Comparison of ENCODE assay signal across 21 cellular contexts in genomic region chr11:116366451-116366850, GRCh38.
DNase-seq lines count a peak whose midpoint lies in the region; ATAC-seq, FAIRE-seq and TF ChIP-seq lines count a peak whose summit lies in the region.
"Had no signal": no experiment of that assay in that cellular context is flagged by ENCODE, and none has a peak within 500 bp of the region (broad histone marks: within the 10 kb centered on the region; RNA-seq: fewer than 3 reads in every experiment).

No MANE protein-coding gene starts in this region.

- H3K36me3 ChIP-seq in HepG2 (replicated peaks in 1 of 2; ENCODE audit: control insufficient read depth in 1 of 2, insufficient read depth in 2 of 2, low read length in 2 of 2) (no peaks in the 10 kb centered on the region), right lobe of liver (no peaks in the 10 kb centered on the region), esophagus muscularis mucosa (no peaks in the 10 kb centered on the region)
- H3K36me3 ChIP-seq: BE2C, Peyer's patch had no signal

- H3K36me3 Mint-ChIP-seq in WTC11 = peaks cover 20% of the 10 kb centered on the region
- H3K36me3 Mint-ChIP-seq in activated T-cell treated with anti-CD3 and anti-CD28 coated beads, Interleukin-2, amount 50 U/mL, for 4 hours (ENCODE audit: insufficient read depth) = no peaks in the 10 kb centered on the region

- no TSS peak for BruUV-seq in HepG2 (replicated peaks; lab: Mats Ljungman, UMichigan)

- peak; percentile 48 for ATAC-seq in HepG2
- no peak for ATAC-seq in right lobe of liver
- peak; percentile 54 for ATAC-seq in WTC11
- ATAC-seq in HG02623 (IDR thresholded peaks at IDR 0.05; ENCODE audit: unreplicated experiment) = no peak
- no peak for ATAC-seq in activated T-cell treated with anti-CD3 and anti-CD28 coated beads, Interleukin-2, amount 50 U/mL, for 4 hours
- ATAC-seq: Right ventricle myocardium inferior had no signal

- no peak overlapping the region for H3K4me3 ChIP-seq in HepG2 (replicated peaks in 1 of 3; ENCODE audit: insufficient read depth in 1 of 3, low read depth in 2 of 3, low read length in 3 of 3)
- no peak overlapping the region for H3K4me3 ChIP-seq in right lobe of liver
- no peak overlapping the region for H3K4me3 ChIP-seq in esophagus muscularis mucosa
- H3K4me3 ChIP-seq: Peyer's patch had no signal

- POLR2A ChIA-PET in HepG2 (lab: Yijun Ruan, JAX) = interaction anchor here (1.0 kb wide), 1 partner anchor 13 kb away, joined by 3 read pairs; no protein-coding TSS in a partner anchor
- POLR2A ChIA-PET in WTC11 (lab: Charles Lee) = no interaction called here

- H3K27me3 ChIP-seq in HepG2 (ENCODE audit: control insufficient read depth in 1 of 2, insufficient read depth in 2 of 2, low read length in 2 of 2) (no peaks in the 10 kb centered on the region), right lobe of liver (no peaks in the 10 kb centered on the region), esophagus muscularis mucosa (no peaks in the 10 kb centered on the region)
- H3K27me3 ChIP-seq: BE2C, Peyer's patch had no signal

- H3K27ac ChIP-seq in HepG2 (ENCODE audit: extremely low read length, insufficient read depth, low read length) (no peak overlapping the region), right lobe of liver (no peak overlapping the region), esophagus muscularis mucosa (replicated peaks in 1 of 4) (no peak overlapping the region)
- H3K27ac ChIP-seq: Peyer's patch had no signal

- intact Hi-C loops in HepG2 (cut with micrococcal nuclease; ENCODE audit: unreplicated experiment) (no loop called here), right lobe of liver (cut with DNase I) (no loop called here), esophagus muscularis mucosa (cut with DNase I) (no loop called here)

- no peaks in the 10 kb centered on the region; the same call in 1 of the 2 replicates for H3K27me3 Mint-ChIP-seq in WTC11 (ENCODE audit: low read depth)
- H3K27me3 Mint-ChIP-seq in activated T-cell treated with anti-CD3 and anti-CD28 coated beads, Interleukin-2, amount 50 U/mL, for 4 hours (ENCODE audit: low read depth) = peaks cover 16% of the 10 kb centered on the region

- no peak for TF ChIP-seq POLR2A in HepG2 (IDR thresholded peaks at IDR 0.05; ENCODE audit: insufficient read depth in 1 of 2, low read depth in 2 of 2, low read length in 2 of 2)
- no peak for TF ChIP-seq POLR2A in right lobe of liver (IDR thresholded peaks at IDR 0.05)
- TF ChIP-seq POLR2A in esophagus muscularis mucosa (IDR thresholded peaks at IDR 0.05; ENCODE audit: low read depth) = no peak

- no peak overlapping the region; the same call in 1 of the 2 replicates for H3K27ac Mint-ChIP-seq in WTC11
- H3K27ac Mint-ChIP-seq: CD4-positive, alpha-beta T cell had no signal

- CTCF ChIA-PET in HepG2 (lab: Yijun Ruan, JAX; ENCODE audit: low intra/inter-chr PET ratio, low total read pairs) = no interaction called here
- CTCF ChIA-PET in WTC11 (lab: Charles Lee) = interaction anchor here (0.6 to 3.6 kb wide), 13 partner anchors 8 to 366 kb away, joined by 3 to 23 read pairs (median 4); no protein-coding TSS in a partner anchor

- FAIRE-seq in HepG2 (lab: Jason Lieb, UNC) = no peak
- FAIRE-seq: A204.1, H54 had no signal

- H3K4me1 ChIP-seq in HepG2 (ENCODE audit: insufficient read depth, low read length) (peaks cover 44% of the 10 kb centered on the region), right lobe of liver (no peaks in the 10 kb centered on the region), esophagus muscularis mucosa (no peaks in the 10 kb centered on the region)
- H3K4me1 ChIP-seq: Peyer's patch had no signal

- WGBS in HepG2 (ENCODE audit: low lambda C conversion rate) = no CpG with 5 or more reads among the region's 1 CpG
- WGBS in right lobe of liver (ENCODE audit: insufficient coverage, low coverage, low lambda C conversion rate, missing lambda C conversion rate) = 40% methylated on average over 1 of the region's 1 CpG
- WGBS in esophagus muscularis mucosa = 50% methylated on average over 1 of the region's 1 CpG

- H3K9me3 ChIP-seq in HepG2 (ENCODE audit: low read length) (no peaks in the 10 kb centered on the region), right lobe of liver (no peaks in the 10 kb centered on the region), esophagus muscularis mucosa (no peaks in the 10 kb centered on the region)
- H3K9me3 ChIP-seq: BE2C, Peyer's patch had no signal

- H3K4me3 Mint-ChIP-seq in WTC11 = no peak overlapping the region
- no peak overlapping the region for H3K4me3 Mint-ChIP-seq in activated T-cell treated with anti-CD3 and anti-CD28 coated beads, Interleukin-2, amount 50 U/mL, for 4 hours
- H3K4me3 Mint-ChIP-seq: CD4-positive, alpha-beta T cell had no signal

- peaks cover 12% of the 10 kb centered on the region for H3K9me3 Mint-ChIP-seq in WTC11
- H3K9me3 Mint-ChIP-seq in activated T-cell treated with anti-CD3 and anti-CD28 coated beads, Interleukin-2, amount 50 U/mL, for 4 hours = no peaks in the 10 kb centered on the region
- H3K9me3 Mint-ChIP-seq: CD4-positive, alpha-beta T cell had no signal

- H2AFZ ChIP-seq in HepG2 (ENCODE audit: low read length) = no peak overlapping the region

- no peak for TF ChIP-seq CTCF in HepG2 (CRISPR knock-in tag; IDR thresholded peaks at IDR 0.05)
- TF ChIP-seq CTCF in right lobe of liver (IDR thresholded peaks at IDR 0.05) = no peak
- no peak for TF ChIP-seq CTCF in WTC11 (IDR thresholded peaks at IDR 0.05)
- TF ChIP-seq CTCF in esophagus muscularis mucosa (IDR thresholded peaks at IDR 0.05) = no peak

- DNase-seq in HepG2 (ENCODE audit: low spot score) (no peak), right lobe of liver (no peak), WTC11 (ENCODE audit: low spot score) (no peak), iPS-NIHi11 (ENCODE audit: low spot score) (peak; percentile 18), esophagus muscularis mucosa (ENCODE audit: extremely low spot score) (no peak), GDM1 (lab: John Stamatoyannopoulos, UW) (no peak)
- no peak for DNase-seq in activated T-cell treated with anti-CD3 and anti-CD28 coated beads, Interleukin-2, amount 50 U/mL, for 4 hours
- DNase-seq: BE2C; CD4-positive, alpha-beta T cell; DMS53; EL; MM.1S; NCI-H1092; NCI-H2081 treated with DMSO at 0.1 percent for 48 hours; NCI-H446 treated with DMSO at 0.1 percent for 48 hours; NCI-H69; Peyer's patch had no signal

- in situ Hi-C loops in HepG2 (cut with HindIII; ENCODE audit: extremely low pct_ligation_motif_present, low pct_unique_long_range_greater_than_20kb) = no loop called here

- H3K4me1 Mint-ChIP-seq in WTC11 = peaks cover 29% of the 10 kb centered on the region
- H3K4me1 Mint-ChIP-seq in activated T-cell treated with anti-CD3 and anti-CD28 coated beads, Interleukin-2, amount 50 U/mL, for 4 hours (ENCODE audit: low read depth) = no peaks in the 10 kb centered on the region

- H3K79me2 ChIP-seq in HepG2 (ENCODE audit: insufficient read depth, low read length) = no peaks in the 10 kb centered on the region

- H4K20me1 ChIP-seq in HepG2 (ENCODE audit: insufficient read depth, low read length) = no peaks in the 10 kb centered on the region

- TF ChIP-seq EP300 in HepG2 (IDR thresholded peaks at IDR 0.05; ENCODE audit: low read depth in 2 of 2, low read length in 2 of 2) = no peak
- no peak for TF ChIP-seq EP300 in HepG2 (CRISPR knock-in tag; IDR thresholded peaks at IDR 0.05; ENCODE audit: borderline replicate concordance)
- no peak for TF ChIP-seq EP300 in esophagus muscularis mucosa (IDR thresholded peaks at IDR 0.05)

- H3K9ac ChIP-seq in HepG2 (ENCODE audit: insufficient read depth, low read depth, low read length) = no peak overlapping the region

- H3K4me2 ChIP-seq in HepG2 (ENCODE audit: low read depth, low read length) = peak overlapping the region; percentile 55; the same call in 1 of the 2 replicates

- no peak for TF ChIP-seq RAD21 in HepG2 (CRISPR knock-in tag; IDR thresholded peaks at IDR 0.05)

TF ChIP-seq in HepG2, 621 proteins besides CTCF, POLR2A, EP300 and RAD21 (continues in another document):
- no peak for TF ChIP-seq ZHX1 (CRISPR knock-in tag; IDR thresholded peaks at IDR 0.05; ENCODE audit: low read depth)

TF ChIP-seq in WTC11, 78 proteins besides CTCF, POLR2A, EP300 and RAD21 (continues in another document):
- TF ChIP-seq OVOL2 (CRISPR knock-in tag; IDR thresholded peaks at IDR 0.05; ENCODE audit: borderline replicate concordance) (no peak), ZNF121 (CRISPR knock-in tag; IDR thresholded peaks at IDR 0.05) (no peak), ZNF416 (CRISPR knock-in tag; IDR thresholded peaks at IDR 0.05) (no peak), ZNF671 (CRISPR knock-in tag; IDR thresholded peaks at IDR 0.05) (no peak), NR3C1 (CRISPR knock-in tag; conservative IDR thresholded peaks at IDR 0.05; ENCODE audit: low read depth) (no peak), AR (CRISPR knock-in tag; IDR thresholded peaks at IDR 0.05) (no peak), TP53 (CRISPR knock-in tag; IDR thresholded peaks at IDR 0.05) (no peak), KAT7 (CRISPR knock-in tag; IDR thresholded peaks at IDR 0.05; ENCODE audit: borderline replicate concordance) (no peak)

Comparison
In these comparisons a context has a peak if more than half of its experiments do, and no peak if none do; other contexts are left out.
1. ATAC-seq: peak in HepG2 (single experiment) and WTC11 (single experiment); none in right lobe of liver (0 of 4), HG02623 (single experiment) and activated T-cell treated with anti-CD3 and anti-CD28 coated beads, Interleukin-2, amount 50 U/mL, for 4 hours (0 of 2).